ENCODE assay signal across 1 cellular context in the genomic region with DNA sequence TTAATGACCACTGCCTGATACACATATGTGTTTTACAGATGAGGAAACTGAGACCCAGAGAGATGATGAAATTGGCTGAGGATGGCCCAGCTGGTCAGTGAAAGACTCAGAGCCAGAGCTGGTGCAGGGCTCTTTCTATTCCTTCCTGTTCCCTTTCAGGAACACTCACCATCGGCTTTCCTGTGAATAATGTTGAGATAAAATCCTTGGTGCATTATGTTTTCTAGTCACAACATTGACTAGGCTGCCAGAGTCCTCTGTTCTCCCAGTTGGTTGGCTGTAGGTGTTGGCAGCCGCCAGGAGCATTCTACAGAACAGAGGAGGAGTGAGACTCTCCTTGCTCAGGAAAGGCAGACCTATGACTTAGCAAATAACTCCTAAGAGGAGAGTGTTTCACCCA.
TF ChIP-seq lines count a peak whose summit lies in the region.

No MANE protein-coding gene starts in this region.

TF ChIP-seq in GM23338, 12 proteins besides CTCF, POLR2A, EP300 and RAD21 (continued from another document):
- TF ChIP-seq ZNF462 (CRISPR knock-in tag; IDR thresholded peaks at IDR 0.05) (no peak), ZNF114 (CRISPR knock-in tag; IDR thresholded peaks at IDR 0.05) (no peak), EZH2phosphoT487 (IDR thresholded peaks at IDR 0.05; ENCODE audit: unreplicated experiment) (no peak), EZH2 (IDR thresholded peaks at IDR 0.05; ENCODE audit: low read depth, unreplicated experiment) (no peak), NANOG (IDR thresholded peaks at IDR 0.05; ENCODE audit: borderline replicate concordance) (no peak), ZNF331 (CRISPR knock-in tag; IDR thresholded peaks at IDR 0.05; ENCODE audit: low read depth) (no peak), POLR2AphosphoS5 (IDR thresholded peaks at IDR 0.05; ENCODE audit: low read depth) (no peak), STAT1 (IDR thresholded peaks at IDR 0.05; ENCODE audit: unreplicated experiment) (no peak), JUNB (IDR thresholded peaks at IDR 0.05; ENCODE audit: unreplicated experiment) (no peak)
- TF ChIP-seq, protein P1, sequence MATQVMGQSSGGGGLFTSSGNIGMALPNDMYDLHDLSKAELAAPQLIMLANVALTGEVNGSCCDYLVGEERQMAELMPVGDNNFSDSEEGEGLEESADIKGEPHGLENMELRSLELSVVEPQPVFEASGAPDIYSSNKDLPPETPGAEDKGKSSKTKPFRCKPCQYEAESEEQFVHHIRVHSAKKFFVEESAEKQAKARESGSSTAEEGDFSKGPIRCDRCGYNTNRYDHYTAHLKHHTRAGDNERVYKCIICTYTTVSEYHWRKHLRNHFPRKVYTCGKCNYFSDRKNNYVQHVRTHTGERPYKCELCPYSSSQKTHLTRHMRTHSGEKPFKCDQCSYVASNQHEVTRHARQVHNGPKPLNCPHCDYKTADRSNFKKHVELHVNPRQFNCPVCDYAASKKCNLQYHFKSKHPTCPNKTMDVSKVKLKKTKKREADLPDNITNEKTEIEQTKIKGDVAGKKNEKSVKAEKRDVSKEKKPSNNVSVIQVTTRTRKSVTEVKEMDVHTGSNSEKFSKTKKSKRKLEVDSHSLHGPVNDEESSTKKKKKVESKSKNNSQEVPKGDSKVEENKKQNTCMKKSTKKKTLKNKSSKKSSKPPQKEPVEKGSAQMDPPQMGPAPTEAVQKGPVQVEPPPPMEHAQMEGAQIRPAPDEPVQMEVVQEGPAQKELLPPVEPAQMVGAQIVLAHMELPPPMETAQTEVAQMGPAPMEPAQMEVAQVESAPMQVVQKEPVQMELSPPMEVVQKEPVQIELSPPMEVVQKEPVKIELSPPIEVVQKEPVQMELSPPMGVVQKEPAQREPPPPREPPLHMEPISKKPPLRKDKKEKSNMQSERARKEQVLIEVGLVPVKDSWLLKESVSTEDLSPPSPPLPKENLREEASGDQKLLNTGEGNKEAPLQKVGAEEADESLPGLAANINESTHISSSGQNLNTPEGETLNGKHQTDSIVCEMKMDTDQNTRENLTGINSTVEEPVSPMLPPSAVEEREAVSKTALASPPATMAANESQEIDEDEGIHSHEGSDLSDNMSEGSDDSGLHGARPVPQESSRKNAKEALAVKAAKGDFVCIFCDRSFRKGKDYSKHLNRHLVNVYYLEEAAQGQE (IDR thresholded peaks at IDR 0.05; ENCODE audit: unreplicated experiment), result no peak
- TF ChIP-seq, protein P2, sequence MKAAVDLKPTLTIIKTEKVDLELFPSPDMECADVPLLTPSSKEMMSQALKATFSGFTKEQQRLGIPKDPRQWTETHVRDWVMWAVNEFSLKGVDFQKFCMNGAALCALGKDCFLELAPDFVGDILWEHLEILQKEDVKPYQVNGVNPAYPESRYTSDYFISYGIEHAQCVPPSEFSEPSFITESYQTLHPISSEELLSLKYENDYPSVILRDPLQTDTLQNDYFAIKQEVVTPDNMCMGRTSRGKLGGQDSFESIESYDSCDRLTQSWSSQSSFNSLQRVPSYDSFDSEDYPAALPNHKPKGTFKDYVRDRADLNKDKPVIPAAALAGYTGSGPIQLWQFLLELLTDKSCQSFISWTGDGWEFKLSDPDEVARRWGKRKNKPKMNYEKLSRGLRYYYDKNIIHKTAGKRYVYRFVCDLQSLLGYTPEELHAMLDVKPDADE (IDR thresholded peaks at IDR 0.05), result no peak
